Comparison of ENCODE assay signal across 33 cellular contexts in the genomic region with DNA sequence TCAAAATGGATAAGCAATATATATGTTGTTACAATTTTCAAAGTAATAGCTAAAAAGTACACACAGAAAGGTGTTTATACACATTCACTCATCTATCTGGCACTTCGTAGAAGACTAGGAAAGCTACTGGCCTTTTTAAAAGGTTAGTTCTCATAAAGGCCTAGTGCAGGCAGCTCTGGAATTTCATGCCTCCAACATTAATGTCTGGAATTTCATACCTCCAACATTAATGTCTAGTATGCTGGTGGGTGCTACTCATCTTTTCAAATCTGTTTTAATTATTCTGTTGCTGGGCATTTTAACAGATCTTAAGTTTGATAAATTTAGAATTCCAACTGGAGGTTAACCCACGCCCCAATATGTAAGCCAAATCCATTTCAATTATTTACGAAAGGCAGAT.
"Had no signal": no experiment of that assay in that cellular context is flagged by ENCODE, and none has a peak within 500 bp of the region (broad histone marks: within the 10 kb centered on the region; RNA-seq: fewer than 3 reads in every experiment).

No MANE protein-coding gene starts in this region.

- H3K4me3 ChIP-seq: adrenal gland, esophagus squamous epithelium, left lung, lower lobe of right lung, mucosa of descending colon, ovary, right lobe of liver, smooth muscle cell, stomach, thyroid gland, upper lobe of right lung had no signal

- H3K9me3 ChIP-seq: esophagus squamous epithelium, lower lobe of right lung, mucosa of descending colon, ovary, right lobe of liver, stomach, thyroid gland, upper lobe of right lung had no signal

- H3K27ac Mint-ChIP-seq: activated naive CD4-positive, alpha-beta T cell treated with anti-CD3 and anti-CD28 coated beads for 36 hours; activated naive CD8-positive, alpha-beta T cell treated with anti-CD3 and anti-CD28 coated beads for 36 hours; activated T-helper 1 cell treated with anti-CD3 and anti-CD28 coated beads, Interleukin-12 subunit alpha, Interleukin-12 subunit beta, Interleukin-2, Interleukin-4 antibody, amounts not matched to agents 30 ng/mL and 10 ng/mL and 1 ng/mL, durations not matched to agents 14 hours and 24 hours and 36 hours; progenitor cell of endocrine pancreas; stimulated activated naive B cell treated with anti-CD40 and anti-IgM and Interleukin-4, amounts not matched to agents 10 μg/mL and 1 μg/mL and 100 μg/mL, for 72 hours had no signal

- H3K4me3 Mint-ChIP-seq: activated naive CD4-positive, alpha-beta T cell treated with anti-CD3 and anti-CD28 coated beads for 36 hours; activated naive CD8-positive, alpha-beta T cell treated with anti-CD3 and anti-CD28 coated beads for 36 hours; activated T-helper 1 cell treated with anti-CD3 and anti-CD28 coated beads, Interleukin-12 subunit alpha, Interleukin-12 subunit beta, Interleukin-2, Interleukin-4 antibody, amounts not matched to agents 30 ng/mL and 10 ng/mL and 1 ng/mL, durations not matched to agents 14 hours and 24 hours and 36 hours; stimulated activated naive B cell treated with anti-CD40 and anti-IgM and Interleukin-4, amounts not matched to agents 10 μg/mL and 1 μg/mL and 100 μg/mL, for 72 hours had no signal

- H3K27ac ChIP-seq: adrenal gland, brain microvascular endothelial cell, esophagus squamous epithelium, lower lobe of right lung, ovary, right lobe of liver, thyroid gland, upper lobe of right lung, WERI-Rb-1 had no signal

- H3K36me3 ChIP-seq: adrenal gland, brain microvascular endothelial cell, esophagus squamous epithelium, left lung, lower lobe of right lung, ovary, right lobe of liver, stomach, thyroid gland, upper lobe of right lung, WERI-Rb-1 had no signal

- H3K9me3 Mint-ChIP-seq: activated naive CD4-positive, alpha-beta T cell treated with anti-CD3 and anti-CD28 coated beads for 36 hours; activated T-helper 1 cell treated with anti-CD3 and anti-CD28 coated beads, Interleukin-12 subunit alpha, Interleukin-12 subunit beta, Interleukin-2, Interleukin-4 antibody, amounts not matched to agents 30 ng/mL and 10 ng/mL and 1 ng/mL, durations not matched to agents 14 hours and 24 hours and 36 hours had no signal

- H3K27me3 ChIP-seq: adrenal gland, brain microvascular endothelial cell, esophagus squamous epithelium, left lung, ovary, right lobe of liver, stomach, thyroid gland, upper lobe of right lung had no signal

- DNase-seq: activated CD4-positive, alpha-beta T cell treated with anti-CD3 and anti-CD28 coated beads for 48 hours; activated CD4-positive, alpha-beta T cell treated with anti-CD3 and anti-CD28 coated beads, Interleukin-2, amount 50 U/mL, for 48 hours; activated CD8-positive, alpha-beta memory T cell treated with anti-CD3 and anti-CD28 coated beads, Interleukin-2, amount 50 U/mL, for 4 hours; activated effector memory CD4-positive, alpha-beta T cell treated with anti-CD3 and anti-CD28 coated beads, Interleukin-2, amount 50 U/mL, for 16 hours; activated naive CD4-positive, alpha-beta T cell treated with anti-CD3 and anti-CD28 coated beads for 36 hours; activated naive CD8-positive, alpha-beta T cell treated with anti-CD3 and anti-CD28 coated beads for 36 hours; activated T-cell treated with anti-CD3 and anti-CD28 coated beads, Interleukin-2, amount 50 U/mL, for 1 hour; adrenal gland; aorta; brain microvascular endothelial cell; caudate nucleus; dermis blood vessel endothelial cell; effector CD4-positive, alpha-beta T cell; esophagus squamous epithelium; foreskin melanocyte; kidney glomerular epithelial cell; left lung; lower lobe of right lung; mesendoderm; mucosa of descending colon; ovary; right lobe of liver; stimulated activated CD4-positive, alpha-beta T cell treated with anti-CD3 and anti-CD28 coated beads, Interleukin-2, amount 100 ng/mL, for 24 hours; stimulated activated naive B cell treated with anti-CD40 and anti-IgM and Interleukin-4, amounts not matched to agents 10 μg/mL and 1 μg/mL and 100 μg/mL, for 72 hours; stomach; T-helper 9 cell; thyroid gland; upper lobe of right lung; WERI-Rb-1 had no signal

- ATAC-seq: activated CD4-positive, CD25-positive, alpha-beta regulatory T cell treated with anti-CD3 and anti-CD28 coated beads, Interleukin-2, amount 50 U/mL, for 24 hours; left lung; lower lobe of right lung; mucosa of descending colon; right lobe of liver; stimulated activated naive B cell treated with anti-CD40 and anti-IgM and Interleukin-4, amounts not matched to agents 10 μg/mL and 1 μg/mL and 100 μg/mL, for 72 hours; upper lobe of right lung had no signal

- H3K27me3 Mint-ChIP-seq: activated naive CD8-positive, alpha-beta T cell treated with anti-CD3 and anti-CD28 coated beads for 36 hours; progenitor cell of endocrine pancreas; stimulated activated naive B cell treated with anti-CD40 and anti-IgM and Interleukin-4, amounts not matched to agents 10 μg/mL and 1 μg/mL and 100 μg/mL, for 72 hours had no signal
